Comparison of ENCODE assay signal across 25 cellular contexts in genomic region chr6:1016329-1017302, GRCh38.
DNase-seq lines count a peak whose midpoint lies in the region; ATAC-seq, FAIRE-seq and TF ChIP-seq lines count a peak whose summit lies in the region.
"Had no signal": no experiment of that assay in that cellular context is flagged by ENCODE, and none has a peak within 500 bp of the region (broad histone marks: within the 10 kb centered on the region; RNA-seq: fewer than 3 reads in every experiment).

No MANE protein-coding gene starts in this region.

- H3K4me1 ChIP-seq in HEK293 (ENCODE audit: control insufficient read depth, insufficient read depth, low read length) (peaks cover 7% of the 10 kb centered on the region; the same call in 1 of the 2 replicates), hepatocyte (ENCODE audit: insufficient read depth) (peaks cover 9% of the 10 kb centered on the region), pancreas (peaks cover 8 to 12% (median 12%) of the 10 kb centered on the region in 3 donors)
- H3K4me1 ChIP-seq: A549 had no signal

- no peak for FAIRE-seq in pancreas (lab: Jason Lieb, UNC)
- FAIRE-seq: A549, GM12878, H1 had no signal

- no peak overlapping the region for H3K4me3 Mint-ChIP-seq in Calu3 (ENCODE audit: low read depth, unreplicated experiment)
- H3K4me3 Mint-ChIP-seq: CD4-positive, alpha-beta memory T cell had no signal

- intact Hi-C loops in pancreas (cut with DNase I) (no loop called here), Calu3 (cut with micrococcal nuclease; ENCODE audit: unreplicated experiment) (no loop called here)

- no TSS peak for BruUV-seq in Calu3 (replicated peaks; lab: Mats Ljungman, UMichigan)

- ATAC-seq in pancreas (peak; percentile 80 to 92 (median 90)), GM19351 (IDR thresholded peaks at IDR 0.05; ENCODE audit: unreplicated experiment) (no peak)
- ATAC-seq: GM12878 had no signal

- no peaks in the 10 kb centered on the region; the same call in 1 of the 2 replicates for H3K9me3 ChIP-seq in HEK293 (ENCODE audit: control insufficient read depth, insufficient read depth, low read depth, low read length)
- H3K9me3 ChIP-seq in hepatocyte (ENCODE audit: low read depth), result no peaks in the 10 kb centered on the region
- H3K9me3 ChIP-seq in pancreas, result no peaks in the 10 kb centered on the region

- H3K4me1 Mint-ChIP-seq in Calu3 (ENCODE audit: low read depth, unreplicated experiment), result no peaks in the 10 kb centered on the region
- H3K4me1 Mint-ChIP-seq: CD4-positive, alpha-beta memory T cell had no signal

- CTCF ChIA-PET in HEK293 (lab: Yijun Ruan, JAX) (interaction anchor here (0.5 kb wide), 1 partner anchor 330 kb away, joined by 3 read pairs; no protein-coding TSS in a partner anchor), Calu3 (lab: Charles Lee) (no interaction called here)

- TF ChIP-seq CTCF in HEK293 (tag by site-specific recombination; IDR thresholded peaks at IDR 0.05), result no peak
- TF ChIP-seq CTCF in hepatocyte (IDR thresholded peaks at IDR 0.05; ENCODE audit: poor library complexity), result no peak
- TF ChIP-seq CTCF in pancreas (IDR thresholded peaks at IDR 0.05), result no peak
- no peak for TF ChIP-seq CTCF in Calu3 (IDR thresholded peaks at IDR 0.05; ENCODE audit: unreplicated experiment)

- H3K9me2 ChIP-seq in hepatocyte (replicated peaks; ENCODE audit: insufficient read depth), result no peaks in the 10 kb centered on the region

- H2AFZ ChIP-seq in hepatocyte, result no peak overlapping the region
- H2AFZ ChIP-seq: PC-9 had no signal

- no peaks in the 10 kb centered on the region for H3K79me2 ChIP-seq in hepatocyte

- no peaks in the 10 kb centered on the region for H3K36me3 Mint-ChIP-seq in Calu3 (ENCODE audit: insufficient read depth, unreplicated experiment)
- H3K36me3 Mint-ChIP-seq: CD4-positive, alpha-beta memory T cell had no signal

- DNase-seq in LoVo (ENCODE audit: low spot score), result peak; percentile 35
- DNase-seq in hepatocyte (ENCODE audit: low spot score), result no peak
- DNase-seq in pancreas, result peak in 4 of 6 donors; percentile 31 to 55 (median 52)
- DNase-seq in NCI-H1436 treated with DMSO at 0.1 percent for 48 hours (lab: John Stamatoyannopoulos, UW), result no peak
- DNase-seq in Calu3, result no peak
- DNase-seq: AML-193; CD4-positive, alpha-beta memory T cell; COR-L47; DMS79; GDM1; HCEC 1CT; NCI-H1092 treated with DMSO at 0.1 percent for 48 hours; NCI-H1436; NCI-H1930; NCI-H446; NCI-H524 treated with DMSO at 0.1 percent for 48 hours; NK-92 treated with Interleukin-12 subunit alpha and Interleukin-12 subunit beta, amount 100 ng/mL, for 24 hours; PC-9; SHP77 had no signal

- H3K27ac ChIP-seq in HEK293 (ENCODE audit: extremely low read depth, low read depth, low read length), result no peak overlapping the region
- peak overlapping the region; percentile 62 for H3K27ac ChIP-seq in hepatocyte
- H3K27ac ChIP-seq in pancreas, result peak overlapping the region in 3 of 4 donors; percentile 6 to 50 (median 41)
- H3K27ac ChIP-seq: A549; BLaER1 treated with 17β-estradiol and CSF1 and Interleukin-3, amounts not matched to agents 10 nM and 100 nM; PC-9 had no signal

- H3K36me3 ChIP-seq in HEK293 (ENCODE audit: control insufficient read depth in 2 of 2, insufficient read depth in 1 of 2, low read length in 2 of 2) (no peaks in the 10 kb centered on the region), hepatocyte (replicated peaks; ENCODE audit: insufficient read depth, low read depth) (no peaks in the 10 kb centered on the region), pancreas (no peaks in the 10 kb centered on the region)
- H3K36me3 ChIP-seq: BLaER1 treated with 17β-estradiol and CSF1 and Interleukin-3, amounts not matched to agents 10 nM and 100 nM had no signal

- H3K4me2 ChIP-seq in hepatocyte, result no peak overlapping the region
- H3K4me2 ChIP-seq: A549; BLaER1 treated with 17β-estradiol and CSF1 and Interleukin-3, amounts not matched to agents 10 nM and 100 nM; PC-9 had no signal

- no peak overlapping the region for H3K27ac Mint-ChIP-seq in Calu3 (ENCODE audit: unreplicated experiment)
- H3K27ac Mint-ChIP-seq: CD4-positive, alpha-beta memory T cell had no signal

- H3K9me3 Mint-ChIP-seq in Calu3 (ENCODE audit: low read depth, unreplicated experiment), result no peaks in the 10 kb centered on the region

- POLR2A ChIA-PET in HEK293 (lab: Yijun Ruan, JAX), result no interaction called here

- no peaks in the 10 kb centered on the region for H4K20me1 ChIP-seq in hepatocyte (ENCODE audit: insufficient read depth, poor library complexity, severe bottlenecking)
- H4K20me1 ChIP-seq: BLaER1 treated with 17β-estradiol and CSF1 and Interleukin-3, amounts not matched to agents 10 nM and 100 nM had no signal

- 74% methylated on average over 18 of the region's 18 CpGs for WGBS in hepatocyte (ENCODE audit: low lambda C conversion rate, missing lambda C conversion rate)
- WGBS in pancreas, 2 donors, result 29 to 30% methylated on average over 18 of the region's 18 CpGs

- H3K4me3 ChIP-seq in HEK293 (ENCODE audit: low read depth, low read length) (no peak overlapping the region), hepatocyte (no peak overlapping the region), pancreas (no peak overlapping the region)
- H3K4me3 ChIP-seq: A549; BLaER1 treated with 17β-estradiol and CSF1 and Interleukin-3, amounts not matched to agents 10 nM and 100 nM; GM12878; PC-9 had no signal

- H3K27me3 ChIP-seq in hepatocyte, result no peaks in the 10 kb centered on the region
- H3K27me3 ChIP-seq in pancreas, result no peaks in the 10 kb centered on the region
- H3K27me3 ChIP-seq: BLaER1 treated with 17β-estradiol and CSF1 and Interleukin-3, amounts not matched to agents 10 nM and 100 nM had no signal

- H3K27me3 Mint-ChIP-seq in Calu3 (ENCODE audit: unreplicated experiment), result no peaks in the 10 kb centered on the region

TF ChIP-seq in HEK293, 187 proteins besides CTCF, POLR2A, EP300 and RAD21:
- TF ChIP-seq ZNF530 (tag by site-specific recombination; IDR thresholded peaks at IDR 0.05; ENCODE audit: low read depth) (no peak), ZNF785 (tag by site-specific recombination; IDR thresholded peaks at IDR 0.05) (no peak), TCF7L2 (IDR thresholded peaks at IDR 0.05; ENCODE audit: borderline replicate concordance, low read depth, low read length) (no peak), ZNF560 (tag by site-specific recombination; IDR thresholded peaks at IDR 0.05; ENCODE audit: borderline replicate concordance) (no peak), ATF2 (tag by site-specific recombination; IDR thresholded peaks at IDR 0.05; ENCODE audit: low read depth) (0 out of 2 replicates have a peak, but pooled peaks have one; percentile 22), BCL11A (tag by site-specific recombination; IDR thresholded peaks at IDR 0.05; ENCODE audit: low read depth) (no peak)

Comparison
In these comparisons a context has a peak if more than half of its experiments do, and no peak if none do; other contexts are left out.
1. DNase-seq: peak in LoVo (single experiment) and pancreas (4 of 6); none in hepatocyte (single experiment), NCI-H1436 treated with DMSO at 0.1 percent for 48 hours (single experiment) and Calu3 (single experiment).